Comparison of ENCODE assay signal across 1 cellular context in genomic region chr2:19607931-19608762, GRCh38.
TF ChIP-seq lines count a peak whose summit lies in the region.

No MANE protein-coding gene starts in this region.

TF ChIP-seq in SK-N-SH, 30 proteins besides CTCF, POLR2A, EP300 and RAD21 (continued from another document):
- no peak for TF ChIP-seq USF2 (IDR thresholded peaks at IDR 0.05; ENCODE audit: borderline replicate concordance, low read depth, low read length)
- TF ChIP-seq MAX (IDR thresholded peaks at IDR 0.05; ENCODE audit: low read depth) = no peak; the same call in 1 of the 2 replicates
- TF ChIP-seq TCF12 (IDR thresholded peaks at IDR 0.05) = peak; percentile 91
- TF ChIP-seq TAF1 (IDR thresholded peaks at IDR 0.05; ENCODE audit: borderline replicate concordance, low read depth, low read length) = no peak
- TF ChIP-seq POLR2AphosphoS5 (IDR thresholded peaks at IDR 0.05; ENCODE audit: low read depth, low read length) = peak; percentile 32; the same call in 1 of the 2 replicates
- TF ChIP-seq FOXM1 (IDR thresholded peaks at IDR 0.05; ENCODE audit: low read depth) = no peak
- 0 out of 2 replicates have a peak, but pooled peaks have one; percentile 7 for TF ChIP-seq ZBTB33 (IDR thresholded peaks at IDR 0.05; ENCODE audit: borderline replicate concordance, low read depth)
- TF ChIP-seq IRF3 (IDR thresholded peaks at IDR 0.05; ENCODE audit: low read depth, low read length) = no peak
- TF ChIP-seq GABPA (IDR thresholded peaks at IDR 0.05; ENCODE audit: low read depth) = no peak
- no peak for TF ChIP-seq ELF1 (IDR thresholded peaks at IDR 0.05)
- TF ChIP-seq RCOR1 (IDR thresholded peaks at IDR 0.05; ENCODE audit: low read length) = no peak
- TF ChIP-seq GATA2 (CRISPR knock-in tag; IDR thresholded peaks at IDR 0.05) = no peak
- TF ChIP-seq SIN3A (IDR thresholded peaks at IDR 0.05; ENCODE audit: borderline replicate concordance, low read depth, low read length) = no peak
- peak; percentile 79 for TF ChIP-seq FOSL2 (IDR thresholded peaks at IDR 0.05; ENCODE audit: borderline replicate concordance, low read depth)
- TF ChIP-seq MXI1 (IDR thresholded peaks at IDR 0.05; ENCODE audit: low read depth, low read length) = no peak
- TF ChIP-seq FOXJ3 (CRISPR knock-in tag; IDR thresholded peaks at IDR 0.05) = no peak
- no peak for TF ChIP-seq MEF2A (IDR thresholded peaks at IDR 0.05; ENCODE audit: borderline replicate concordance, low read depth)
- no peak for TF ChIP-seq SMC3 (IDR thresholded peaks at IDR 0.05; ENCODE audit: low read depth, low read length)
- TF ChIP-seq TEAD4 (IDR thresholded peaks at IDR 0.05; ENCODE audit: borderline replicate concordance, insufficient read depth) = peak; percentile 51; the same call in 1 of the 2 replicates
- no peak for TF ChIP-seq YY1 (IDR thresholded peaks at IDR 0.05; ENCODE audit: low read depth)
